Comparison of ENCODE assay signal across 24 cellular contexts in the genomic region with DNA sequence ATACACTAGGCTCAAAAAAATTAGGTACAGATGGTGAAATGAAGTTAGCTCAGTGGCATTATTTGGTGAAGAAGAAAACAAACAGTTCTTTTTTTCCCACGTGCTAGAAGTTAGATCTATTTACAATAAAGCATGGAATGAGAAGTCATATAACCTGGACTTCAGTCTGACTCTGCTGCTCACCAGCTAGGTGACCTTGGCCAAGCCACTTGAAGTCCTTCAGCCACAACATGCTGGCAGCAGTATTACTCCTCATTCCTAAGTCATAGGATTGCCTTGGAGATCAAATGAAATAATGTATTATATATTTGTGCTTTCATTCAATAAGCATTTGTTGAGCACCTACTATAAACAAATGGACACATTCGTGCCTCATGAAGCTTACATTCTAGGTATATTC. TPM values are rescaled to one million over a fixed set of nuclear protein-coding genes. Genes with fewer than 3 reads are reported as not detected.
"Had no signal": no experiment of that assay in that cellular context is flagged by ENCODE, and none has a peak within 500 bp of the region (broad histone marks: within the 10 kb centered on the region; RNA-seq: fewer than 3 reads in every experiment).

No MANE protein-coding gene starts in this region.

- DNase-seq: dermis blood vessel endothelial cell; dorsolateral prefrontal cortex; effector CD4-positive, alpha-beta T cell; effector memory CD4-positive, alpha-beta T cell; foreskin keratinocyte; hypothalamus; immature natural killer cell; left colon; left ventricle myocardium inferior; lower lobe of right lung; mesenchymal stem cell; mucosa of descending colon; naive B cell; naive thymus-derived CD8-positive, alpha-beta T cell had no signal

- ATAC-seq: foreskin keratinocyte; gastroesophageal sphincter; heart left ventricle; left colon; left lobe of liver; lower lobe of right lung; mucosa of descending colon; naive thymus-derived CD8-positive, alpha-beta T cell had no signal

- H3K27ac ChIP-seq: coronary artery, dorsolateral prefrontal cortex, esophagus muscularis mucosa, foreskin keratinocyte, gastroesophageal sphincter, heart left ventricle, hepatocyte, left ventricle myocardium inferior, lower lobe of right lung had no signal

- FAIRE-seq: colon, endothelial cell of umbilical vein, frontal cortex had no signal

- H3K36me3 ChIP-seq: esophagus muscularis mucosa, gastroesophageal sphincter, heart left ventricle, left ventricle myocardium inferior, lower lobe of right lung had no signal

- H3K4me1 ChIP-seq: lower lobe of right lung had no signal

- H3K9me3 ChIP-seq: esophagus muscularis mucosa, gastroesophageal sphincter, heart left ventricle, left ventricle myocardium inferior, lower lobe of right lung, mucosa of descending colon had no signal

- H3K4me3 ChIP-seq: coronary artery, dorsolateral prefrontal cortex, esophagus muscularis mucosa, gastroesophageal sphincter, heart left ventricle, hepatocyte, left ventricle myocardium inferior, lower lobe of right lung, mucosa of descending colon had no signal

- H2AFZ ChIP-seq: hepatocyte had no signal

- H3K27me3 ChIP-seq: esophagus muscularis mucosa, gastroesophageal sphincter, heart left ventricle, hepatocyte had no signal

- H3K79me2 ChIP-seq: hepatocyte had no signal

- H3K4me2 ChIP-seq: hepatocyte had no signal

RNA-seq across cellular contexts. Expression of a gene that starts 45.2 kb away (rescaled TPM):
- total RNA-seq: dermis blood vessel endothelial cell; frontal cortex; left colon; mesenteric fat pad; naive thymus-derived CD8-positive, alpha-beta T cell had no signal
- polyA plus RNA-seq: immature natural killer cell; naive thymus-derived CD8-positive, alpha-beta T cell had no signal
